In genomic region chr7:25179771-25180591, GRCh38 we compare ENCODE assay signal across 8 cellular contexts. TPM values are rescaled to one million over a fixed set of nuclear protein-coding genes. Genes with fewer than 3 reads are reported as not detected.
DNase-seq lines count a peak whose midpoint lies in the region; ATAC-seq, FAIRE-seq and TF ChIP-seq lines count a peak whose summit lies in the region.

No MANE protein-coding gene starts in this region.

- H3K4me1 ChIP-seq in colonic mucosa (peaks cover 3% of the 10 kb centered on the region), HepG2 (ENCODE audit: insufficient read depth, low read length) (peaks cover 18% of the 10 kb centered on the region)

- H3K9ac ChIP-seq in colonic mucosa (ENCODE audit: low read depth in 2 of 2, low read length in 2 of 2) (peak overlapping the region; percentile 86 to 87), HepG2 (ENCODE audit: insufficient read depth, low read depth, low read length) (peak overlapping the region; percentile 69)

- H3K9me3 ChIP-seq in colonic mucosa (no peaks in the 10 kb centered on the region), HepG2 (ENCODE audit: low read length) (no peaks in the 10 kb centered on the region)

- H3K36me3 ChIP-seq in colonic mucosa (no peaks in the 10 kb centered on the region), HepG2 (replicated peaks in 1 of 2; ENCODE audit: control insufficient read depth in 1 of 2, insufficient read depth in 2 of 2, low read length in 2 of 2) (no peaks in the 10 kb centered on the region)

- H4K20me1 ChIP-seq in HepG2 (ENCODE audit: insufficient read depth, low read length) = no peaks in the 10 kb centered on the region

- 5% methylated on average over 4 of the region's 74 CpGs for WGBS in HepG2 (ENCODE audit: low lambda C conversion rate)

- H3K27ac ChIP-seq in colonic mucosa = peak overlapping the region; percentile 46
- H3K27ac ChIP-seq in HepG2 (ENCODE audit: extremely low read length, insufficient read depth, low read length) = peak overlapping the region; percentile 69

- H3K27ac Mint-ChIP-seq in CD14-positive monocyte = peak overlapping the region; percentile 80 to 95 (median 89)

- no peaks in the 10 kb centered on the region for H3K79me2 ChIP-seq in HepG2 (ENCODE audit: insufficient read depth, low read length)

- peaks cover 14 to 15% of the 10 kb centered on the region in 2 donors for H3K36me3 Mint-ChIP-seq in CD14-positive monocyte

- POLR2A ChIA-PET in HepG2 (lab: Yijun Ruan, JAX) = interaction anchor here (0.6 to 1.5 kb wide), 5 partner anchors 10 to 337 kb away, joined by 3 to 11 read pairs (median 4); partner anchors contain the start of gene CYCS

- peak overlapping the region; percentile 82 to 95 for H3K4me3 Mint-ChIP-seq in CD14-positive monocyte

- peak overlapping the region; percentile 95 for H3K4me2 ChIP-seq in HepG2 (ENCODE audit: low read depth, low read length)

- TF ChIP-seq EP300 in HepG2 (IDR thresholded peaks at IDR 0.05; ENCODE audit: low read depth in 2 of 2, low read length in 2 of 2) (no peak), HepG2 (CRISPR knock-in tag; IDR thresholded peaks at IDR 0.05; ENCODE audit: borderline replicate concordance) (no peak)

- TF ChIP-seq RAD21 in HepG2 (CRISPR knock-in tag; IDR thresholded peaks at IDR 0.05) = 0 out of 2 replicates have a peak, but pooled peaks have one; percentile 12

- CTCF ChIA-PET in HepG2 (lab: Yijun Ruan, JAX; ENCODE audit: low intra/inter-chr PET ratio, low total read pairs) = interaction anchor here (1.8 kb wide), 1 partner anchor 37 kb away, joined by 6 read pairs; no protein-coding TSS in a partner anchor

- peak; percentile 97 for TF ChIP-seq CTCF in CD14-positive monocyte (IDR thresholded peaks at IDR 0.05)
- TF ChIP-seq CTCF in colonic mucosa (IDR thresholded peaks at IDR 0.05) = peak; percentile 82
- peak; percentile 86 for TF ChIP-seq CTCF in HepG2 (CRISPR knock-in tag; IDR thresholded peaks at IDR 0.05)

- in situ Hi-C loops in HepG2 (cut with HindIII; ENCODE audit: extremely low pct_ligation_motif_present, low pct_unique_long_range_greater_than_20kb) = no loop called here

- peak; percentile 69 to 92 for TF ChIP-seq POLR2A in HepG2 (IDR thresholded peaks at IDR 0.05; ENCODE audit: insufficient read depth in 1 of 2, low read depth in 2 of 2, low read length in 2 of 2)

- H3K27me3 ChIP-seq in colonic mucosa = no peaks in the 10 kb centered on the region
- peaks cover 0 to 3% of the 10 kb centered on the region in 2 experiments; a peak in 1 of 5 replicates for H3K27me3 ChIP-seq in HepG2 (ENCODE audit: control insufficient read depth in 1 of 2, insufficient read depth in 2 of 2, low read length in 2 of 2)

- peak; percentile 96 for DNase-seq in CD14-positive monocyte (ENCODE audit: low spot score)
- peak; percentile 60 to 83 for DNase-seq in NCI-H524 (lab: John Stamatoyannopoulos, UW)
- DNase-seq in activated CD4-positive, alpha-beta T cell treated with anti-CD3 and anti-CD28 coated beads for 48 hours = peak; percentile 97
- DNase-seq in colonic mucosa = peak; percentile 97
- DNase-seq in HepG2 (ENCODE audit: low spot score) = peak; percentile 69
- DNase-seq in stimulated activated CD4-positive, alpha-beta T cell treated with anti-CD3 and anti-CD28 coated beads, Interleukin-2, amount 100 ng/mL, for 4 hours (ENCODE audit: low read depth) = peak; percentile 93

- ATAC-seq in GM19328 (IDR thresholded peaks at IDR 0.05; ENCODE audit: unreplicated experiment) (peak; percentile 95), HG03460 (IDR thresholded peaks at IDR 0.05; ENCODE audit: unreplicated experiment) (peak; percentile 95), HepG2 (peak; percentile 97)

- intact Hi-C loops in CD14-positive monocyte (cut with micrococcal nuclease) = loop anchor here in 1 of 2 donors (2.0 kb wide), 1 partner anchor 55 kb away; the partner anchor contains the start of gene CYCS
- intact Hi-C loops in colonic mucosa (cut with DNase I) = loop anchor here (5.0 kb wide), 1 partner anchor 37 kb away; no protein-coding TSS in a partner anchor
- intact Hi-C loops in HepG2 (cut with micrococcal nuclease; ENCODE audit: unreplicated experiment) = loop anchor here (1.0 to 10.0 kb wide), 2 partner anchors 36 to 385 kb away; no protein-coding TSS in a partner anchor

- peaks cover 0 to 3% (median 0%) of the 10 kb centered on the region in 7 donors for H3K9me3 Mint-ChIP-seq in CD14-positive monocyte

- H3K4me3 ChIP-seq in colonic mucosa (peak overlapping the region; percentile 55), HepG2 (replicated peaks in 1 of 3; ENCODE audit: insufficient read depth in 1 of 3, low read depth in 2 of 3, low read length in 3 of 3) (peak overlapping the region; percentile 64 to 93 (median 73))

- H3K4me1 Mint-ChIP-seq in CD14-positive monocyte = peaks cover 20% of the 10 kb centered on the region

- H2AFZ ChIP-seq in HepG2 (ENCODE audit: low read length) = peak overlapping the region; percentile 82

- no peak for FAIRE-seq in HepG2 (lab: Jason Lieb, UNC)

- peaks cover 6 to 12% (median 6%) of the 10 kb centered on the region in 3 donors for H3K27me3 Mint-ChIP-seq in CD14-positive monocyte (ENCODE audit: low read depth in 3 of 3)

- BruUV-seq in HepG2 (replicated peaks; lab: Mats Ljungman, UMichigan) = no TSS peak

TF ChIP-seq in HepG2, 621 proteins besides CTCF, POLR2A, EP300 and RAD21 (continues in another document):
- TF ChIP-seq ZNF768 (CRISPR knock-in tag; IDR thresholded peaks at IDR 0.05) (0 out of 2 replicates have a peak, but pooled peaks have one; percentile 23), PCBP2 (optimal IDR thresholded peaks at IDR 0.05; ENCODE audit: low read depth, low read length, poor library complexity, severe bottlenecking) (no peak), ZKSCAN1 (IDR thresholded peaks at IDR 0.05; ENCODE audit: low read length) (no peak), ZSCAN21 (CRISPR knock-in tag; IDR thresholded peaks at IDR 0.05; ENCODE audit: borderline replicate concordance) (no peak), ZNF414 (CRISPR knock-in tag; IDR thresholded peaks at IDR 0.05) (no peak)

RNA-seq across cellular contexts. Expression of gene NPVF, which starts 48.3 kb away (rescaled TPM):
- polyA plus RNA-seq in CD14-positive monocyte = not detected
- total RNA-seq in colonic mucosa = not detected
- not detected in 2 replicates for total RNA-seq in HepG2 (2016; rRNA removed; fragmentation: Illumina TruSeq; extraction: Trizol)
- not detected in 2 replicates for total RNA-seq in HepG2 (2016; cell fraction: cytosol; rRNA removed; fragmentation: Illumina TruSeq; extraction: Trizol; ENCODE audit: low read depth)
- total RNA-seq in HepG2 (2016; cell fraction: insoluble cytoplasmic fraction; rRNA removed; fragmentation: Illumina TruSeq; extraction: Trizol) = not detected in 2 replicates
- not detected in 2 replicates for total RNA-seq in HepG2 (2016; cell fraction: membrane; rRNA removed; fragmentation: Illumina TruSeq; extraction: Trizol)
- total RNA-seq in HepG2 (2016; cell fraction: nucleus; rRNA removed; fragmentation: Illumina TruSeq; extraction: Trizol) = not detected in 2 replicates
- not detected in 2 replicates for polyA plus RNA-seq in HepG2 (2011; rRNA removed)
- not detected in 2 replicates for polyA plus RNA-seq in HepG2 (2011; cell fraction: cytosol; rRNA removed)
- polyA plus RNA-seq in HepG2 (2011; cell fraction: nucleus; rRNA removed) = not detected in 2 replicates
- not detected in 2 replicates for polyA plus RNA-seq in HepG2 (2012)
- not detected in 2 replicates for polyA plus RNA-seq in HepG2 (2016; cell fraction: cytosol; fragmentation: Illumina TruSeq; extraction: Trizol; ENCODE audit: low read depth)
- not detected in 2 replicates for polyA plus RNA-seq in HepG2 (2016; cell fraction: insoluble cytoplasmic fraction; fragmentation: Illumina TruSeq; extraction: Trizol; ENCODE audit: low read depth)
- polyA plus RNA-seq in HepG2 (2016; cell fraction: membrane; fragmentation: Illumina TruSeq; extraction: Trizol; ENCODE audit: low read depth) = not detected in 2 replicates
- polyA plus RNA-seq in HepG2 (2016; cell fraction: nucleus; fragmentation: Illumina TruSeq; extraction: Trizol; ENCODE audit: insufficient read depth, low read depth) = not detected in 2 replicates
- not detected in 2 replicates for polyA minus RNA-seq in HepG2 (2011; rRNA and poly(A)+ RNA removed; ENCODE audit: low replicate concordance)
- polyA minus RNA-seq in HepG2 (2011; cell fraction: cytosol; rRNA and poly(A)+ RNA removed) = not detected in 2 replicates
- polyA minus RNA-seq in HepG2 (2011; cell fraction: nucleus; rRNA and poly(A)+ RNA removed) = not detected in 2 replicates

RNA-seq across cellular contexts. Expression of gene CYCS, which starts 54.9 kb away (rescaled TPM):
- polyA plus RNA-seq in CD14-positive monocyte = 10 to 100 TPM; 80.8 to 99.3 TPM
- 100 to 1,000 TPM; 344 to 371 TPM for total RNA-seq in colonic mucosa
- 202 and 328 TPM in 2 replicates for total RNA-seq in HepG2 (2016; rRNA removed; fragmentation: Illumina TruSeq; extraction: Trizol)
- total RNA-seq in HepG2 (2016; cell fraction: cytosol; rRNA removed; fragmentation: Illumina TruSeq; extraction: Trizol; ENCODE audit: low read depth) = 39.6 and 45.3 TPM in 2 replicates
- 207 and 339 TPM in 2 replicates for total RNA-seq in HepG2 (2016; cell fraction: insoluble cytoplasmic fraction; rRNA removed; fragmentation: Illumina TruSeq; extraction: Trizol)
- total RNA-seq in HepG2 (2016; cell fraction: membrane; rRNA removed; fragmentation: Illumina TruSeq; extraction: Trizol) = 73.1 and 74.7 TPM in 2 replicates
- 70.5 and 80.2 TPM in 2 replicates for total RNA-seq in HepG2 (2016; cell fraction: nucleus; rRNA removed; fragmentation: Illumina TruSeq; extraction: Trizol)
- polyA plus RNA-seq in HepG2 (2011; rRNA removed) = 26.5 and 35.9 TPM in 2 replicates
- polyA plus RNA-seq in HepG2 (2011; cell fraction: cytosol; rRNA removed) = 10.6 and 20.5 TPM in 2 replicates
- polyA plus RNA-seq in HepG2 (2011; cell fraction: nucleus; rRNA removed) = 5.9 and 8.4 TPM in 2 replicates
- 96.6 and 104 TPM in 2 replicates for polyA plus RNA-seq in HepG2 (2012)
- polyA plus RNA-seq in HepG2 (2016; cell fraction: cytosol; fragmentation: Illumina TruSeq; extraction: Trizol; ENCODE audit: low read depth) = 66.8 and 78.2 TPM in 2 replicates
- 412 and 459 TPM in 2 replicates for polyA plus RNA-seq in HepG2 (2016; cell fraction: insoluble cytoplasmic fraction; fragmentation: Illumina TruSeq; extraction: Trizol; ENCODE audit: low read depth)
- polyA plus RNA-seq in HepG2 (2016; cell fraction: membrane; fragmentation: Illumina TruSeq; extraction: Trizol; ENCODE audit: low read depth) = 98.0 and 112 TPM in 2 replicates
- polyA plus RNA-seq in HepG2 (2016; cell fraction: nucleus; fragmentation: Illumina TruSeq; extraction: Trizol; ENCODE audit: insufficient read depth, low read depth) = 127 and 128 TPM in 2 replicates
- polyA minus RNA-seq in HepG2 (2011; rRNA and poly(A)+ RNA removed; ENCODE audit: low replicate concordance) = 7.8 and 22.6 TPM in 2 replicates
- polyA minus RNA-seq in HepG2 (2011; cell fraction: cytosol; rRNA and poly(A)+ RNA removed) = 20.9 and 23.8 TPM in 2 replicates
- 45.5 and 49.6 TPM in 2 replicates for polyA minus RNA-seq in HepG2 (2011; cell fraction: nucleus; rRNA and poly(A)+ RNA removed)

Comparison
In these comparisons a context has a peak if more than half of its experiments do, and no peak if none do; other contexts are left out.
1. Peak in every context shown above with its lines: DNase-seq, ATAC-seq, H3K4me3 ChIP-seq and H3K27ac ChIP-seq.